15 cellular contexts compared by ENCODE assay signal in the genomic region with DNA sequence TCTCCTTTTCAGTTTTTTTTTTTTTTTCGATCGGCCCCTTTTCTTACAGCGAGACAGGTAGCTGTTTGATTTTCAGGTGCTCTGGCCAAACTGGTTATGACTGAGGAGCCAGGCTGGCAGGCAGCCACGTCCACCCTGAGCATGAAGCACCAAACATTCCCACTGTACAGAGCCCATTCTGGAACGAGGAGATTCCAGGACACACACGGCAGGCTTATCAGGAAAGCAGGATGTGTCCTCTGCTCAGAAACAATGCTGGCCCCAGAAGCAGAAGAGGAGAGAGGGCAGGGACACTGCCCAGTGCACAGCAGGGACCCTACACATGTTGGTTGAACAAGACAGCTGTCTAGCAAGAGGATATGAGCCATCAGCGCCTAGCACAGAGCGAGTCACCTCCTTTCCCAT. TPM values are rescaled to one million over a fixed set of nuclear protein-coding genes. Genes with fewer than 3 reads are reported as not detected.
A peak's percentile ranks its signal among the peaks of the same experiment; 100 is the strongest.
DNase-seq lines count a peak whose midpoint lies in the region; ATAC-seq, FAIRE-seq and TF ChIP-seq lines count a peak whose summit lies in the region.
"Had no signal": no experiment of that assay in that cellular context is flagged by ENCODE, and none has a peak within 500 bp of the region (broad histone marks: within the 10 kb centered on the region; RNA-seq: fewer than 3 reads in every experiment).

No MANE protein-coding gene starts in this region.

- BruUV-seq in K562 (replicated peaks; lab: Mats Ljungman, UMichigan), result no TSS peak

- no peak overlapping the region for H3K9ac ChIP-seq in K562 (ENCODE audit: insufficient read depth in 1 of 2, low read depth in 2 of 2, low read length in 2 of 2)

- TF ChIP-seq POLR2A in K562 (conservative IDR thresholded peaks at IDR 0.05), result no peak

- H3K4me2 ChIP-seq in K562 (ENCODE audit: insufficient read depth, low read length), result no peak overlapping the region

- H2AFZ ChIP-seq in K562 (ENCODE audit: low read depth, low read length), result peak overlapping the region; percentile 69

- no peaks in the 10 kb centered on the region for H3K9me3 Mint-ChIP-seq in stimulated activated naive CD8-positive, alpha-beta T cell treated with anti-CD3 and anti-CD28 coated beads, Interleukin-15, amount 100 ng/mL, for 72 hours
- H3K9me3 Mint-ChIP-seq: activated B cell treated with CpG ODN at 0.5 μM for 24 hours, neural crest cell had no signal

- ATAC-seq in K562, result peak; percentile 40
- no peak for ATAC-seq in lung (ENCODE audit: insufficient read depth, low FRiP score)
- no peak for ATAC-seq in stimulated activated naive CD8-positive, alpha-beta T cell treated with anti-CD3 and anti-CD28 coated beads, Interleukin-15, amount 100 ng/mL, for 72 hours

- FAIRE-seq in K562 (lab: Jason Lieb, UNC), result peak; percentile 67

- POLR2A ChIA-PET in K562 (lab: Yijun Ruan, JAX), result interaction anchor here (1.0 kb wide), 1 partner anchor 11 kb away, joined by 3 read pairs; no protein-coding TSS in a partner anchor

- intact Hi-C loops in K562 (cut with micrococcal nuclease), result no loop called here

- no peak overlapping the region for H3K27ac Mint-ChIP-seq in stimulated activated naive CD8-positive, alpha-beta T cell treated with anti-CD3 and anti-CD28 coated beads, Interleukin-15, amount 100 ng/mL, for 72 hours
- H3K27ac Mint-ChIP-seq: activated B cell treated with CpG ODN at 0.5 μM for 24 hours had no signal

- TF ChIP-seq RAD21 in K562 (CRISPR knock-in tag; conservative IDR thresholded peaks at IDR 0.05 in 1 of 2, IDR thresholded peaks at IDR 0.05 in 1 of 2), result no peak

- TF ChIP-seq EP300 in K562 (IDR thresholded peaks at IDR 0.05; ENCODE audit: low read length), result no peak

- H3K9me3 ChIP-seq in K562 (replicated peaks; ENCODE audit: control insufficient read depth, insufficient read depth, low read depth, low read length) (no peaks in the 10 kb centered on the region), lung (ENCODE audit: control insufficient read depth in 2 of 2, insufficient read depth in 1 of 2, low read length in 1 of 2) (no peaks in the 10 kb centered on the region)
- H3K9me3 ChIP-seq: tibial artery had no signal

- H3K4me1 ChIP-seq in K562 (replicated peaks in 1 of 2; ENCODE audit: control insufficient read depth in 2 of 2, insufficient read depth in 2 of 2, low read length in 2 of 2) (peaks cover 36 to 37% of the 10 kb centered on the region in 2 experiments), lung (ENCODE audit: control insufficient read depth in 2 of 2, insufficient read depth in 2 of 2, low read length in 2 of 2) (no peaks in the 10 kb centered on the region)

- in situ Hi-C loops in K562 (cut with MboI), result no loop called here

- H3K27me3 ChIP-seq in K562 (ENCODE audit: control insufficient read depth in 2 of 2, insufficient read depth in 2 of 2, low read length in 2 of 2) (no peaks in the 10 kb centered on the region), lung (ENCODE audit: control insufficient read depth, insufficient read depth) (no peaks in the 10 kb centered on the region)

- no peak overlapping the region for H3K4me3 ChIP-seq in K562
- H3K4me3 ChIP-seq in lung, result no peak overlapping the region
- H3K4me3 ChIP-seq: tibial artery had no signal

- no peaks in the 10 kb centered on the region for H3K27me3 Mint-ChIP-seq in stimulated activated naive CD8-positive, alpha-beta T cell treated with anti-CD3 and anti-CD28 coated beads, Interleukin-15, amount 100 ng/mL, for 72 hours

- H3K27ac ChIP-seq in K562 (ENCODE audit: extremely low read depth, low read depth, low read length) (no peak overlapping the region), lung (ENCODE audit: low read depth in 1 of 2, low read length in 1 of 2) (no peak overlapping the region)
- H3K27ac ChIP-seq: tibial artery had no signal

- peak; percentile 76 for DNase-seq in NCI-H2029 (lab: John Stamatoyannopoulos, UW)
- DNase-seq in K562 (ENCODE audit: extremely low read depth in 1 of 4, low spot score in 3 of 4), result no peak
- DNase-seq in lung (ENCODE audit: low spot score), result peak; percentile 38
- no peak for DNase-seq in NCI-H345 treated with DMSO at 0.1 percent for 48 hours (lab: John Stamatoyannopoulos, UW; ENCODE audit: unreplicated experiment)
- no peak for DNase-seq in stimulated activated naive CD8-positive, alpha-beta T cell treated with anti-CD3 and anti-CD28 coated beads, Interleukin-15, amount 100 ng/mL, for 72 hours
- DNase-seq: activated B cell treated with CpG ODN at 0.5 μM for 24 hours; activated gamma-delta T cell treated with Interleukin-2 at 50 U/mL for 16 hours; C1 segment of cervical spinal cord; NCI-H2227 treated with DMSO at 0.1 percent for 48 hours; stimulated activated CD4-positive, alpha-beta T cell treated with anti-CD3 and anti-CD28 coated beads, Interleukin-2, amount 100 ng/mL, for 24 hours; stimulated activated CD8-positive, alpha-beta memory T cell treated with anti-CD3 and anti-CD28 coated beads, Interleukin-4, amount 100 ng/mL, for 48 hours; tibial artery had no signal

- H4K20me1 ChIP-seq in K562 (replicated peaks; ENCODE audit: control insufficient read depth, insufficient read depth, low read length), result no peaks in the 10 kb centered on the region

- no peak overlapping the region for H3K4me3 Mint-ChIP-seq in stimulated activated naive CD8-positive, alpha-beta T cell treated with anti-CD3 and anti-CD28 coated beads, Interleukin-15, amount 100 ng/mL, for 72 hours
- H3K4me3 Mint-ChIP-seq: activated B cell treated with CpG ODN at 0.5 μM for 24 hours, neural crest cell had no signal

- WGBS in K562 (ENCODE audit: insufficient coverage, low coverage, missing lambda C conversion rate), result 34% methylated on average over 6 of the region's 8 CpGs
- 52 to 74% methylated on average over 8 of the region's 8 CpGs for WGBS in lung, 2 donors

- no peaks in the 10 kb centered on the region for H3K4me1 Mint-ChIP-seq in stimulated activated naive CD8-positive, alpha-beta T cell treated with anti-CD3 and anti-CD28 coated beads, Interleukin-15, amount 100 ng/mL, for 72 hours
- H3K4me1 Mint-ChIP-seq: activated B cell treated with CpG ODN at 0.5 μM for 24 hours, neural crest cell had no signal

- no peaks in the 10 kb centered on the region for H3K9me1 ChIP-seq in K562 (ENCODE audit: control insufficient read depth, insufficient read depth, low read length)

- no peak for TF ChIP-seq CTCF in K562 (IDR thresholded peaks at IDR 0.05 in 2 of 3, conservative IDR thresholded peaks at IDR 0.05 in 1 of 3; ENCODE audit: insufficient read depth in 2 of 3, low read depth in 1 of 3, low read length in 3 of 3)
- no peak for TF ChIP-seq CTCF in lung (IDR thresholded peaks at IDR 0.05; ENCODE audit: control extremely low read depth, extremely low read depth)

- CTCF ChIA-PET in K562 (lab: Yijun Ruan, JAX; ENCODE audit: low intra/inter-chr PET ratio), result no interaction called here

- H3K36me3 ChIP-seq in K562 (ENCODE audit: control insufficient read depth, insufficient read depth, low read length), result no peaks in the 10 kb centered on the region
- no peaks in the 10 kb centered on the region for H3K36me3 ChIP-seq in lung (ENCODE audit: control insufficient read depth in 2 of 2, insufficient read depth in 2 of 2, low read length in 2 of 2)
- H3K36me3 ChIP-seq: tibial artery had no signal

- H3K79me2 ChIP-seq in K562 (ENCODE audit: control insufficient read depth, insufficient read depth, low read length), result no peaks in the 10 kb centered on the region

RNA-seq across cellular contexts. Expression of a gene that starts 3.7 kb away (rescaled TPM):
- total RNA-seq in K562 (2011; cell fraction: chromatin; rRNA removed; ENCODE audit: low replicate concordance), result not detected in 2 replicates
- total RNA-seq in K562 (2011; cell fraction: nucleolus; rRNA removed), result not detected in 2 replicates
- total RNA-seq in K562 (2011; cell fraction: nucleoplasm; rRNA removed), result not detected in 2 replicates
- total RNA-seq in K562 (2014; rRNA removed) (0.04 TPM in 1 of 2 replicates, not detected in the other), K562 (2014; rRNA removed; fragmentation: Illumina TruSeq; extraction: Trizol) (0.04 and 0.10 TPM in 2 replicates), K562 (2015; rRNA removed; fragmentation: Illumina TruSeq; extraction: Trizol) (0.60 and 0.69 TPM in 2 replicates), K562 (2021) (0.11 TPM in 1 of 2 replicates, not detected in the other), lung (not detected)
- polyA plus RNA-seq in K562 (2011; rRNA removed) (0.03 and 0.04 TPM in 2 replicates), K562 (2014; fragmentation: Illumina TruSeq; extraction: Trizol) (0.06 TPM in 1 of 2 replicates, not detected in the other), K562 (2014; fragmentation: Nextera tagmentation; extraction: Ambion mirVana) (under 1 TPM; 0.07 to 0.10 TPM), K562 (2014; rRNA removed) (0.17 TPM in 1 of 2 replicates, not detected in the other), lung (under 1 TPM in 1 of 2 donors, not detected in 1; 0.03 TPM)
- not detected in 2 replicates for polyA plus RNA-seq in K562 (2011; cell fraction: cytosol; rRNA removed)
- 0.06 TPM in 1 of 2 replicates, not detected in the other for polyA plus RNA-seq in K562 (2011; cell fraction: nucleus; rRNA removed)
- 0.42 and 0.87 TPM in 2 replicates for polyA plus RNA-seq in K562 (2012)
- polyA minus RNA-seq in K562 (2011; rRNA and poly(A)+ RNA removed), result not detected in 2 replicates
- not detected in 2 replicates for polyA minus RNA-seq in K562 (2011; cell fraction: cytosol; rRNA and poly(A)+ RNA removed)
- not detected in 2 replicates for polyA minus RNA-seq in K562 (2011; cell fraction: nucleus; rRNA and poly(A)+ RNA removed)
- total RNA-seq: activated B cell treated with CpG ODN at 0.5 μM for 24 hours, lung microvascular endothelial cell, neural crest cell had no signal

RNA-seq across cellular contexts. Expression of a gene that starts 24.5 kb away (rescaled TPM):
- total RNA-seq in K562 (2011; cell fraction: chromatin; rRNA removed; ENCODE audit: low replicate concordance), result not detected in 2 replicates
- total RNA-seq in K562 (2011; cell fraction: nucleolus; rRNA removed), result not detected in 2 replicates
- total RNA-seq in K562 (2011; cell fraction: nucleoplasm; rRNA removed), result not detected in 2 replicates
- total RNA-seq in K562 (2014; rRNA removed) (not detected in 2 replicates), K562 (2014; rRNA removed; fragmentation: Illumina TruSeq; extraction: Trizol) (not detected in 2 replicates), K562 (2015; rRNA removed; fragmentation: Illumina TruSeq; extraction: Trizol) (0.11 and 0.18 TPM in 2 replicates), K562 (2021) (not detected in 2 replicates), lung (under 1 TPM; 0.09 to 0.82 TPM)
- polyA plus RNA-seq in K562 (2011; rRNA removed) (not detected in 2 replicates), K562 (2014; fragmentation: Illumina TruSeq; extraction: Trizol) (not detected in 2 replicates), K562 (2014; fragmentation: Nextera tagmentation; extraction: Ambion mirVana) (not detected), K562 (2014; rRNA removed) (not detected in 2 replicates), lung (not detected)
- polyA plus RNA-seq in K562 (2011; cell fraction: cytosol; rRNA removed), result not detected in 2 replicates
- polyA plus RNA-seq in K562 (2011; cell fraction: nucleus; rRNA removed), result not detected in 2 replicates
- 0.33 TPM in 1 of 2 replicates, not detected in the other for polyA plus RNA-seq in K562 (2012)
- not detected in 2 replicates for polyA minus RNA-seq in K562 (2011; rRNA and poly(A)+ RNA removed)
- polyA minus RNA-seq in K562 (2011; cell fraction: cytosol; rRNA and poly(A)+ RNA removed), result not detected in 2 replicates
- not detected in 2 replicates for polyA minus RNA-seq in K562 (2011; cell fraction: nucleus; rRNA and poly(A)+ RNA removed)
- total RNA-seq: activated B cell treated with CpG ODN at 0.5 μM for 24 hours, H4, lung microvascular endothelial cell, neural crest cell had no signal

RNA-seq across cellular contexts. Expression of a gene that starts 37.4 kb away (rescaled TPM):
- total RNA-seq in K562 (2011; cell fraction: chromatin; rRNA removed; ENCODE audit: low replicate concordance), result not detected in 2 replicates
- total RNA-seq in K562 (2011; cell fraction: nucleolus; rRNA removed), result not detected in 2 replicates
- total RNA-seq in K562 (2011; cell fraction: nucleoplasm; rRNA removed), result not detected in 2 replicates
- total RNA-seq in K562 (2014; rRNA removed) (0.14 TPM in 1 of 2 replicates, not detected in the other), K562 (2014; rRNA removed; fragmentation: Illumina TruSeq; extraction: Trizol) (not detected in 2 replicates), K562 (2015; rRNA removed; fragmentation: Illumina TruSeq; extraction: Trizol) (0.11 and 0.18 TPM in 2 replicates), K562 (2021) (not detected in 2 replicates), lung (not detected)
- polyA plus RNA-seq in K562 (2011; rRNA removed) (not detected in 2 replicates), K562 (2014; fragmentation: Illumina TruSeq; extraction: Trizol) (0.09 TPM in 1 of 2 replicates, not detected in the other), K562 (2014; fragmentation: Nextera tagmentation; extraction: Ambion mirVana) (not detected), K562 (2014; rRNA removed) (0.13 TPM in 1 of 2 replicates, not detected in the other), lung (under 1 TPM in 1 of 2 donors, not detected in 1; 0.07 TPM)
- polyA plus RNA-seq in K562 (2011; cell fraction: cytosol; rRNA removed), result not detected in 2 replicates
- polyA plus RNA-seq in K562 (2011; cell fraction: nucleus; rRNA removed), result 0.13 TPM in 1 of 2 replicates, not detected in the other
- polyA plus RNA-seq in K562 (2012), result 0.18 and 0.37 TPM in 2 replicates
- not detected in 2 replicates for polyA minus RNA-seq in K562 (2011; rRNA and poly(A)+ RNA removed)
- polyA minus RNA-seq in K562 (2011; cell fraction: cytosol; rRNA and poly(A)+ RNA removed), result not detected in 2 replicates
- not detected in 2 replicates for polyA minus RNA-seq in K562 (2011; cell fraction: nucleus; rRNA and poly(A)+ RNA removed)
- total RNA-seq: activated B cell treated with CpG ODN at 0.5 μM for 24 hours, H4, lung microvascular endothelial cell, neural crest cell had no signal

RNA-seq across cellular contexts. Expression of a gene that starts 47.6 kb away (rescaled TPM):
- not detected in 2 replicates for total RNA-seq in K562 (2011; cell fraction: chromatin; rRNA removed; ENCODE audit: low replicate concordance)
- not detected in 2 replicates for total RNA-seq in K562 (2011; cell fraction: nucleolus; rRNA removed)
- total RNA-seq in K562 (2011; cell fraction: nucleoplasm; rRNA removed), result not detected in 2 replicates
- total RNA-seq in K562 (2014; rRNA removed) (not detected in 2 replicates), K562 (2014; rRNA removed; fragmentation: Illumina TruSeq; extraction: Trizol) (not detected in 2 replicates), K562 (2015; rRNA removed; fragmentation: Illumina TruSeq; extraction: Trizol) (not detected in 2 replicates), K562 (2021) (not detected in 2 replicates), lung (not detected)
- polyA plus RNA-seq in K562 (2011; rRNA removed) (not detected in 2 replicates), K562 (2014; fragmentation: Illumina TruSeq; extraction: Trizol) (not detected in 2 replicates), K562 (2014; fragmentation: Nextera tagmentation; extraction: Ambion mirVana) (not detected), K562 (2014; rRNA removed) (not detected in 2 replicates), lung (not detected)
- polyA plus RNA-seq in K562 (2011; cell fraction: cytosol; rRNA removed), result not detected in 2 replicates
- not detected in 2 replicates for polyA plus RNA-seq in K562 (2011; cell fraction: nucleus; rRNA removed)
- polyA plus RNA-seq in K562 (2012), result 0.03 and 0.07 TPM in 2 replicates
- not detected in 2 replicates for polyA minus RNA-seq in K562 (2011; rRNA and poly(A)+ RNA removed)
- polyA minus RNA-seq in K562 (2011; cell fraction: cytosol; rRNA and poly(A)+ RNA removed), result not detected in 2 replicates
- not detected in 2 replicates for polyA minus RNA-seq in K562 (2011; cell fraction: nucleus; rRNA and poly(A)+ RNA removed)
- total RNA-seq: activated B cell treated with CpG ODN at 0.5 μM for 24 hours, H4, lung microvascular endothelial cell, neural crest cell had no signal

RNA-seq across cellular contexts. Expression of a gene that starts 54.5 kb away (rescaled TPM):
- not detected in 2 replicates for total RNA-seq in K562 (2011; cell fraction: chromatin; rRNA removed; ENCODE audit: low replicate concordance)
- not detected in 2 replicates for total RNA-seq in K562 (2011; cell fraction: nucleolus; rRNA removed)
- not detected in 2 replicates for total RNA-seq in K562 (2011; cell fraction: nucleoplasm; rRNA removed)
- total RNA-seq in K562 (2014; rRNA removed), result not detected in 2 replicates
- not detected in 2 replicates for total RNA-seq in K562 (2014; rRNA removed; fragmentation: Illumina TruSeq; extraction: Trizol)
- total RNA-seq in K562 (2015; rRNA removed; fragmentation: Illumina TruSeq; extraction: Trizol), result not detected in 2 replicates
- total RNA-seq in K562 (2021), result 0.09 TPM in 1 of 2 replicates, not detected in the other
- polyA plus RNA-seq in K562 (2011; rRNA removed), result not detected in 2 replicates
- not detected in 2 replicates for polyA plus RNA-seq in K562 (2011; cell fraction: cytosol; rRNA removed)
- polyA plus RNA-seq in K562 (2011; cell fraction: nucleus; rRNA removed), result not detected in 2 replicates
- polyA plus RNA-seq in K562 (2012), result 0.21 and 0.65 TPM in 2 replicates
- polyA plus RNA-seq in K562 (2014; fragmentation: Illumina TruSeq; extraction: Trizol), result not detected in 2 replicates
- not detected for polyA plus RNA-seq in K562 (2014; fragmentation: Nextera tagmentation; extraction: Ambion mirVana)
- not detected in 2 replicates for polyA plus RNA-seq in K562 (2014; rRNA removed)
- polyA minus RNA-seq in K562 (2011; rRNA and poly(A)+ RNA removed), result not detected in 2 replicates
- not detected in 2 replicates for polyA minus RNA-seq in K562 (2011; cell fraction: cytosol; rRNA and poly(A)+ RNA removed)
- not detected in 2 replicates for polyA minus RNA-seq in K562 (2011; cell fraction: nucleus; rRNA and poly(A)+ RNA removed)
- total RNA-seq in lung, result under 1 TPM in 1 of 2 donors, not detected in 1; 0.17 TPM
- polyA plus RNA-seq in lung, result under 1 TPM; 0.14 TPM
- total RNA-seq: activated B cell treated with CpG ODN at 0.5 μM for 24 hours, H4, lung microvascular endothelial cell, neural crest cell had no signal

Comparison
In these comparisons a context has a peak if more than half of its experiments do, and no peak if none do; other contexts are left out.
1. DNase-seq: peak in NCI-H2029 (single experiment) and lung (single experiment); none in K562 (0 of 4), NCI-H345 treated with DMSO at 0.1 percent for 48 hours (single experiment) and stimulated activated naive CD8-positive, alpha-beta T cell treated with anti-CD3 and anti-CD28 coated beads, Interleukin-15, amount 100 ng/mL, for 72 hours (0 of 2).